ENCODE assay signal across 2 cellular contexts in the genomic region with DNA sequence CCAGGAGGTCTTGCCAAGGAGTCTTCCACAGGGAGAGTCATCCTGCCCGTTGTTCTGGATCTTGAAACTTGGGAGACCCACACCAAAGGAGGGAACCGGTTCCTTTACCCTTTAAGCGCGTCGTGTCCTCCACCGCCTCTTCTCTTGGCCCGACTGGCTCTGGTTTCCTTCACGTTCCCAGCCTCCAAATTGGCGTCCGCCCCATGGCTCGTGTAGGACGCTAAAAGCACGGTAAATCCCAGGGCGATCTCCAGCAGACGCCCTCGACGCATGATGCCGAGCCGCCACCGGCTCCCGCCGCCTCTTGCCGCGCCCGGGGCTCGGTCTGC.
TF ChIP-seq lines count a peak whose summit lies in the region.

No MANE protein-coding gene starts in this region.

TF ChIP-seq in GM12878, 131 proteins besides CTCF, POLR2A, EP300 and RAD21:
- no peak for TF ChIP-seq CBX5 (IDR thresholded peaks at IDR 0.05; ENCODE audit: low read depth)

TF ChIP-seq in HepG2, 621 proteins besides CTCF, POLR2A, EP300 and RAD21:
- TF ChIP-seq DNMT3B (CRISPR knock-in tag; conservative IDR thresholded peaks at IDR 0.05) (no peak), ZNF329 (CRISPR knock-in tag; IDR thresholded peaks at IDR 0.05; ENCODE audit: low read depth) (no peak), HNRNPH1 (optimal IDR thresholded peaks at IDR 0.05; ENCODE audit: low read depth, low read length) (no peak), ZUFSP (CRISPR knock-in tag; IDR thresholded peaks at IDR 0.05; ENCODE audit: borderline replicate concordance) (no peak), HHEX (CRISPR knock-in tag; IDR thresholded peaks at IDR 0.05) (no peak), BORCS8-MEF2B (CRISPR knock-in tag; IDR thresholded peaks at IDR 0.05) (no peak), SETDB1 (CRISPR knock-in tag; IDR thresholded peaks at IDR 0.05; ENCODE audit: borderline replicate concordance) (no peak), ZNF703 (CRISPR knock-in tag; IDR thresholded peaks at IDR 0.05; ENCODE audit: borderline replicate concordance) (no peak), ZNF782 (CRISPR knock-in tag; IDR thresholded peaks at IDR 0.05; ENCODE audit: borderline replicate concordance) (no peak), ZNF788 (CRISPR knock-in tag; IDR thresholded peaks at IDR 0.05; ENCODE audit: borderline replicate concordance) (no peak), PAX8 (CRISPR knock-in tag; IDR thresholded peaks at IDR 0.05; ENCODE audit: borderline replicate concordance) (no peak), XRCC5 (optimal IDR thresholded peaks at IDR 0.05; ENCODE audit: low read length) (no peak), ZNF407 (CRISPR knock-in tag; IDR thresholded peaks at IDR 0.05; ENCODE audit: not compliant biosample characterization) (no peak), MZF1 (CRISPR knock-in tag; IDR thresholded peaks at IDR 0.05; ENCODE audit: borderline replicate concordance) (no peak)
- TF ChIP-seq, protein P1, sequence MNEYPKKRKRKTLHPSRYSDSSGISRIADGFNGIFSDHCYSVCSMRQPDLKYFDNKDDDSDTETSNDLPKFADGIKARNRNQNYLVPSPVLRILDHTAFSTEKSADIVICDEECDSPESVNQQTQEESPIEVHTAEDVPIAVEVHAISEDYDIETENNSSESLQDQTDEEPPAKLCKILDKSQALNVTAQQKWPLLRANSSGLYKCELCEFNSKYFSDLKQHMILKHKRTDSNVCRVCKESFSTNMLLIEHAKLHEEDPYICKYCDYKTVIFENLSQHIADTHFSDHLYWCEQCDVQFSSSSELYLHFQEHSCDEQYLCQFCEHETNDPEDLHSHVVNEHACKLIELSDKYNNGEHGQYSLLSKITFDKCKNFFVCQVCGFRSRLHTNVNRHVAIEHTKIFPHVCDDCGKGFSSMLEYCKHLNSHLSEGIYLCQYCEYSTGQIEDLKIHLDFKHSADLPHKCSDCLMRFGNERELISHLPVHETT (CRISPR knock-in tag; conservative IDR thresholded peaks at IDR 0.05), result no peak
- TF ChIP-seq, protein P2, sequence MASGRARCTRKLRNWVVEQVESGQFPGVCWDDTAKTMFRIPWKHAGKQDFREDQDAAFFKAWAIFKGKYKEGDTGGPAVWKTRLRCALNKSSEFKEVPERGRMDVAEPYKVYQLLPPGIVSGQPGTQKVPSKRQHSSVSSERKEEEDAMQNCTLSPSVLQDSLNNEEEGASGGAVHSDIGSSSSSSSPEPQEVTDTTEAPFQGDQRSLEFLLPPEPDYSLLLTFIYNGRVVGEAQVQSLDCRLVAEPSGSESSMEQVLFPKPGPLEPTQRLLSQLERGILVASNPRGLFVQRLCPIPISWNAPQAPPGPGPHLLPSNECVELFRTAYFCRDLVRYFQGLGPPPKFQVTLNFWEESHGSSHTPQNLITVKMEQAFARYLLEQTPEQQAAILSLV (CRISPR knock-in tag; IDR thresholded peaks at IDR 0.05; ENCODE audit: borderline replicate concordance), result no peak
- TF ChIP-seq, protein P3, sequence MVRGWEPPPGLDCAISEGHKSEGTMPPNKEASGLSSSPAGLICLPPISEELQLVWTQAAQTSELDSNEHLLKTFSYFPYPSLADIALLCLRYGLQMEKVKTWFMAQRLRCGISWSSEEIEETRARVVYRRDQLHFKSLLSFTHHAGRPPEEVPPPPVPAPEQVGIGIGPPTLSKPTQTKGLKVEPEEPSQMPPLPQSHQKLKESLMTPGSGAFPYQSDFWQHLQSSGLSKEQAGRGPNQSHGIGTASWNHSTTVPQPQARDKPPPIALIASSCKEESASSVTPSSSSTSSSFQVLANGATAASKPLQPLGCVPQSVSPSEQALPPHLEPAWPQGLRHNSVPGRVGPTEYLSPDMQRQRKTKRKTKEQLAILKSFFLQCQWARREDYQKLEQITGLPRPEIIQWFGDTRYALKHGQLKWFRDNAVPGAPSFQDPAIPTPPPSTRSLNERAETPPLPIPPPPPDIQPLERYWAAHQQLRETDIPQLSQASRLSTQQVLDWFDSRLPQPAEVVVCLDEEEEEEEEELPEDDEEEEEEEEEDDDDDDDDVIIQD (CRISPR knock-in tag; IDR thresholded peaks at IDR 0.05; ENCODE audit: low read depth), result no peak
- TF ChIP-seq, protein P4, sequence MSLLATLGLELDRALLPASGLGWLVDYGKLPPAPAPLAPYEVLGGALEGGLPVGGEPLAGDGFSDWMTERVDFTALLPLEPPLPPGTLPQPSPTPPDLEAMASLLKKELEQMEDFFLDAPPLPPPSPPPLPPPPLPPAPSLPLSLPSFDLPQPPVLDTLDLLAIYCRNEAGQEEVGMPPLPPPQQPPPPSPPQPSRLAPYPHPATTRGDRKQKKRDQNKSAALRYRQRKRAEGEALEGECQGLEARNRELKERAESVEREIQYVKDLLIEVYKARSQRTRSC (CRISPR knock-in tag; IDR thresholded peaks at IDR 0.05; ENCODE audit: low read depth), result no peak
- TF ChIP-seq, protein P5, sequence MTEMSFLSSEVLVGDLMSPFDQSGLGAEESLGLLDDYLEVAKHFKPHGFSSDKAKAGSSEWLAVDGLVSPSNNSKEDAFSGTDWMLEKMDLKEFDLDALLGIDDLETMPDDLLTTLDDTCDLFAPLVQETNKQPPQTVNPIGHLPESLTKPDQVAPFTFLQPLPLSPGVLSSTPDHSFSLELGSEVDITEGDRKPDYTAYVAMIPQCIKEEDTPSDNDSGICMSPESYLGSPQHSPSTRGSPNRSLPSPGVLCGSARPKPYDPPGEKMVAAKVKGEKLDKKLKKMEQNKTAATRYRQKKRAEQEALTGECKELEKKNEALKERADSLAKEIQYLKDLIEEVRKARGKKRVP (CRISPR knock-in tag; IDR thresholded peaks at IDR 0.05), result no peak
